Comparison of ENCODE assay signal across 10 cellular contexts in the genomic region with DNA sequence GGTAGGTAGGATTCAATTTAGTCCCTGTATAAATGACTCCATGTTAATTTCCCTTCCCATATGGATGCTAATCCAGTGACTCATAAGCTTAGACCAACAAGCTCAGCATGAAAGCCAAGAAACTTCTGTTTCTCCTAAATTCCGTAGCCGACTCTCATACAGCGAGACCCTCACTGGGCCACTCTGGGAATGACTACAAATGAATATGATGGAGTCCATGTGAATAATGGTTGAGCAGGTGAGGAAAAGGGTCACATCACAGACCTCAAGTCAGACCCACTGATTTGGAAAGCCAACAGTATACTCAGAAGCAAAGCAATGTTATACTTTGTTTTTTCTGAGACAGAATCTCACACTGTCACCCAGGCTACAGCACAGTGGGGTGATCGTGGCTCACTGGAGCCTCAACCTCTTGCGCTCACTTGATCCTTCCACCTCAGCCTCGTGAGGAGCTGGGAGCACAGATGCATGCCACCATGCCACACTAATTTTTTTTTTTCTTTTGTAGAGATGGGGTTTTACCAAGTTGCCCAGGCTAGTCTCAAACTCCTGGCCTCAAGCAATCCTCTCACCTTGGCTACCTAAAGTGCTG. TPM values are rescaled to one million over a fixed set of nuclear protein-coding genes. Genes with fewer than 3 reads are reported as not detected.
DNase-seq lines count a peak whose midpoint lies in the region; ATAC-seq and TF ChIP-seq lines count a peak whose summit lies in the region.
"Had no signal": no experiment of that assay in that cellular context is flagged by ENCODE, and none has a peak within 500 bp of the region (broad histone marks: within the 10 kb centered on the region; RNA-seq: fewer than 3 reads in every experiment).

No MANE protein-coding gene starts in this region.

- intact Hi-C loops in activated CD8-positive, alpha-beta T cell treated with anti-CD3 and anti-CD28 coated beads for 36 hours (cut with micrococcal nuclease): no loop called here
- intact Hi-C loops in spleen (cut with DNase I; ENCODE audit: low total_unique reads): no loop called here

- no peak for TF ChIP-seq POLR2A in spleen (IDR thresholded peaks at IDR 0.05)

- POLR2A ChIA-PET in activated CD8-positive, alpha-beta T cell treated with anti-CD3 and anti-CD28 coated beads, Interleukin-2, amount 10 ng/mL, durations not matched to agents 7 days and 5 days (lab: Charles Lee): interaction anchor here (0.7 kb wide), 1 partner anchor 164 kb away, joined by 3 read pairs; no protein-coding TSS in a partner anchor
- POLR2A ChIA-PET in activated CD8-positive, alpha-beta T cell treated with anti-CD3 and anti-CD28 coated beads for 36 hours (lab: Charles Lee): no interaction called here

- no peaks in the 10 kb centered on the region for H3K9me3 ChIP-seq in SJCRH30 (replicated peaks)
- H3K9me3 ChIP-seq in spleen: no peaks in the 10 kb centered on the region

- no peak overlapping the region for H3K4me3 Mint-ChIP-seq in activated CD8-positive, alpha-beta T cell treated with anti-CD3 and anti-CD28 coated beads, Interleukin-2, amount 10 ng/mL, durations not matched to agents 7 days and 5 days
- H3K4me3 Mint-ChIP-seq in activated CD8-positive, alpha-beta T cell treated with anti-CD3 and anti-CD28 coated beads for 36 hours: no peak overlapping the region
- H3K4me3 Mint-ChIP-seq: activated T-cell treated with anti-CD3 and anti-CD28 coated beads, Interleukin-2, amount 50 U/mL, for 24 hours had no signal

- peaks cover 52% of the 10 kb centered on the region for H3K36me3 ChIP-seq in SJCRH30
- H3K36me3 ChIP-seq in spleen: peaks cover 9 to 67% (median 56%) of the 10 kb centered on the region in 6 donors

- CTCF ChIA-PET in activated CD8-positive, alpha-beta T cell treated with anti-CD3 and anti-CD28 coated beads, Interleukin-2, amount 10 ng/mL, durations not matched to agents 7 days and 5 days (lab: Charles Lee): interaction anchor here (0.9 kb wide), 1 partner anchor 231 kb away, joined by 3 read pairs; no protein-coding TSS in a partner anchor
- CTCF ChIA-PET in activated CD8-positive, alpha-beta T cell treated with anti-CD3 and anti-CD28 coated beads for 36 hours (lab: Charles Lee): interaction anchor here (1.5 kb wide), 1 partner anchor 9 kb away, joined by 3 read pairs; no protein-coding TSS in a partner anchor

- peaks cover 42% of the 10 kb centered on the region for H3K36me3 Mint-ChIP-seq in activated CD8-positive, alpha-beta T cell treated with anti-CD3 and anti-CD28 coated beads, Interleukin-2, amount 10 ng/mL, durations not matched to agents 7 days and 5 days (ENCODE audit: low read depth)
- H3K36me3 Mint-ChIP-seq in activated CD8-positive, alpha-beta T cell treated with anti-CD3 and anti-CD28 coated beads for 36 hours (ENCODE audit: low read depth): peaks cover 39% of the 10 kb centered on the region

- H3K27me3 Mint-ChIP-seq in activated CD8-positive, alpha-beta T cell treated with anti-CD3 and anti-CD28 coated beads, Interleukin-2, amount 10 ng/mL, durations not matched to agents 7 days and 5 days (ENCODE audit: low read depth): no peaks in the 10 kb centered on the region
- H3K27me3 Mint-ChIP-seq in activated CD8-positive, alpha-beta T cell treated with anti-CD3 and anti-CD28 coated beads for 36 hours: no peaks in the 10 kb centered on the region
- H3K27me3 Mint-ChIP-seq: activated T-cell treated with anti-CD3 and anti-CD28 coated beads, Interleukin-2, amount 50 U/mL, for 24 hours had no signal

- H3K4me1 ChIP-seq in SJCRH30 (peaks cover 25% of the 10 kb centered on the region), spleen (peaks cover 0 to 17% (median 0%) of the 10 kb centered on the region in 6 donors)

- H3K27me3 ChIP-seq in SJCRH30: no peaks in the 10 kb centered on the region
- no peaks in the 10 kb centered on the region for H3K27me3 ChIP-seq in spleen (replicated peaks in 1 of 7)

- peak; percentile 18 for ATAC-seq in activated CD8-positive, alpha-beta T cell treated with anti-CD3 and anti-CD28 coated beads, Interleukin-2, amount 10 ng/mL, durations not matched to agents 7 days and 5 days
- ATAC-seq in activated CD8-positive, alpha-beta T cell treated with anti-CD3 and anti-CD28 coated beads for 36 hours: no peak
- no peak for ATAC-seq in activated CD4-positive, CD25-positive, alpha-beta regulatory T cell treated with anti-CD3 and anti-CD28 coated beads, Interleukin-2, amount 50 U/mL, for 24 hours

- no peak overlapping the region for H3K4me3 ChIP-seq in SJCRH30
- H3K4me3 ChIP-seq in spleen: no peak overlapping the region

- H3K4me1 Mint-ChIP-seq in activated CD8-positive, alpha-beta T cell treated with anti-CD3 and anti-CD28 coated beads, Interleukin-2, amount 10 ng/mL, durations not matched to agents 7 days and 5 days (ENCODE audit: low read depth): no peaks in the 10 kb centered on the region
- no peaks in the 10 kb centered on the region for H3K4me1 Mint-ChIP-seq in activated CD8-positive, alpha-beta T cell treated with anti-CD3 and anti-CD28 coated beads for 36 hours (ENCODE audit: low read depth)

- H3K27ac ChIP-seq in SJCRH30: peak overlapping the region; percentile 69
- H3K27ac ChIP-seq in spleen: no peak overlapping the region

- no peaks in the 10 kb centered on the region for H3K9me3 Mint-ChIP-seq in activated CD8-positive, alpha-beta T cell treated with anti-CD3 and anti-CD28 coated beads, Interleukin-2, amount 10 ng/mL, durations not matched to agents 7 days and 5 days (ENCODE audit: insufficient read depth)
- no peaks in the 10 kb centered on the region for H3K9me3 Mint-ChIP-seq in activated CD8-positive, alpha-beta T cell treated with anti-CD3 and anti-CD28 coated beads for 36 hours
- H3K9me3 Mint-ChIP-seq: activated T-cell treated with anti-CD3 and anti-CD28 coated beads, Interleukin-2, amount 50 U/mL, for 24 hours had no signal

- no peak for TF ChIP-seq CTCF in activated CD8-positive, alpha-beta T cell treated with anti-CD3 and anti-CD28 coated beads for 36 hours (IDR thresholded peaks at IDR 0.05)
- no peak for TF ChIP-seq CTCF in spleen (IDR thresholded peaks at IDR 0.05 in 8 of 11, conservative IDR thresholded peaks at IDR 0.05 in 3 of 11)

- DNase-seq in activated CD8-positive, alpha-beta T cell treated with anti-CD3 and anti-CD28 coated beads, Interleukin-2, amount 10 ng/mL, durations not matched to agents 7 days and 5 days: no peak
- no peak for DNase-seq in activated CD8-positive, alpha-beta T cell treated with anti-CD3 and anti-CD28 coated beads for 36 hours
- DNase-seq in SJCRH30: peak in 1 of 2 experiments; percentile 37
- peak; percentile 56 for DNase-seq in fibroblast of the conjunctiva (ENCODE audit: low read depth)
- DNase-seq in spleen: peak; percentile 30
- no peak for DNase-seq in foreskin melanocyte
- DNase-seq in NCI-H2029 (lab: John Stamatoyannopoulos, UW): no peak
- DNase-seq: activated T-cell treated with anti-CD3 and anti-CD28 coated beads, Interleukin-2, amount 50 U/mL, for 24 hours; erythroblast had no signal

- no peak overlapping the region for H3K27ac Mint-ChIP-seq in activated CD8-positive, alpha-beta T cell treated with anti-CD3 and anti-CD28 coated beads, Interleukin-2, amount 10 ng/mL, durations not matched to agents 7 days and 5 days
- H3K27ac Mint-ChIP-seq in activated CD8-positive, alpha-beta T cell treated with anti-CD3 and anti-CD28 coated beads for 36 hours: no peak overlapping the region
- H3K27ac Mint-ChIP-seq: activated T-cell treated with anti-CD3 and anti-CD28 coated beads, Interleukin-2, amount 50 U/mL, for 24 hours had no signal

- WGBS in spleen, 5 donors: 90 to 98% (median 95%) methylated on average over 6 of the region's 6 CpGs

RNA-seq across cellular contexts. Expression of gene RSL1D1, which starts 14.6 kb away (rescaled TPM):
- 100 to 1,000 TPM; 156 to 158 TPM for total RNA-seq in activated CD8-positive, alpha-beta T cell treated with anti-CD3 and anti-CD28 coated beads, Interleukin-2, amount 10 ng/mL, durations not matched to agents 7 days and 5 days
- 100 to 1,000 TPM; 344 TPM for total RNA-seq in activated CD8-positive, alpha-beta T cell treated with anti-CD3 and anti-CD28 coated beads for 36 hours
- 297 and 349 TPM in 2 replicates for total RNA-seq in SJCRH30 (2014; rRNA removed; shearing (Covaris generic))
- 100 to 1,000 TPM in 6 of 7 donors, 10 to 100 TPM in 1; 85.8 to 135 (median 112) TPM for total RNA-seq in spleen
- polyA plus RNA-seq in spleen: 100 to 1,000 TPM in 2 of 3 donors, 10 to 100 TPM in 1; 75.6 to 124 (median 104) TPM

RNA-seq across cellular contexts. Expression of gene ZC3H7A, which starts 39.7 kb away (rescaled TPM):
- 10 to 100 TPM; 58.9 TPM for total RNA-seq in activated CD8-positive, alpha-beta T cell treated with anti-CD3 and anti-CD28 coated beads, Interleukin-2, amount 10 ng/mL, durations not matched to agents 7 days and 5 days
- 10 to 100 TPM; 62.3 to 67.8 TPM for total RNA-seq in activated CD8-positive, alpha-beta T cell treated with anti-CD3 and anti-CD28 coated beads for 36 hours
- 31.6 and 32.0 TPM in 2 replicates for total RNA-seq in SJCRH30 (2014; rRNA removed; shearing (Covaris generic))
- 100 to 1,000 TPM in 3 of 7 donors, 10 to 100 TPM in 4; 77.1 to 118 (median 90.3) TPM for total RNA-seq in spleen
- polyA plus RNA-seq in spleen: 10 to 100 TPM; 28.7 to 41.6 (median 34.1) TPM

Comparison
In these comparisons a context has a peak if more than half of its experiments do, and no peak if none do; other contexts are left out.
1. DNase-seq: peak in fibroblast of the conjunctiva (single experiment) and spleen (single experiment); none in activated CD8-positive, alpha-beta T cell treated with anti-CD3 and anti-CD28 coated beads, Interleukin-2, amount 10 ng/mL, durations not matched to agents 7 days and 5 days (single experiment), activated CD8-positive, alpha-beta T cell treated with anti-CD3 and anti-CD28 coated beads for 36 hours (single experiment), foreskin melanocyte (single experiment) and NCI-H2029 (single experiment).